In the genomic region with DNA sequence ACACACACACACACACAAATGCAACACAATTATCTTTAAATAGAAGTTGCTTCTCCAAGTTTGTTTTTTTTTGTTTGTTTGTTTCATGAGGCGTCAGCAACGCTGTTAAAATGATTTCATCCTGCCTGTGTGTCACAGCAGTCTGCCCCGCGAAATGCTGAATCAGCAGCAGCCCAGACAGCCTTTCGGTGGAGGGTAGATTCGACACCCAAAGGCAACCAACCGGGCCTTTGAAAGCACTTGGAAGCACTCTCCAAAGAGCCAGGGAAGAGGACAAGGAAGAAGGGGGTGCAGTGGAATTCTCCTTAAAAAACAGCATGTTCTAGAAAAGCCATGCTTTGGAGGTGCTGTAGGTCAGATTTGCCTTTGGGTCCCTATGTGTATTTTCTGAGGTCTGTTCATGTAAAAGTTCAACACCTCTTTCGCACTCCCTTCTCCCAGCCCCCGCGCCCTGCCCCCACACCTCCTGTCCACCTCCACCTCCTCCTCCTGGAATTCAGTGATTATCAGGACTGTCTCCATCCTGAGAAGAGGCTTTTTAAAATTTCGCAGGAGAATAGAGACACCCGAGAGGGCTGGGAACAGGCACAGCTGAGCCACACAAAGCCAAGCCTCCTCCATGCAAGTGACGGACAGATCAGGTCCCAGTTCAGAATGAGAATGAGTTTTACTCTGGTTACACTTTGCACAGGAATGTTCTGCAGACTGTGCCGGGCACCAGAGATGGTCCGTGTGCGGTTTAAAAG, we compare ENCODE assay signal across 2 cellular contexts.
TF ChIP-seq lines count a peak whose summit lies in the region.

No MANE protein-coding gene starts in this region.

TF ChIP-seq in HEK293, 187 proteins besides CTCF, POLR2A, EP300 and RAD21 (continued from another document):
- TF ChIP-seq SP3 (tag by site-specific recombination; IDR thresholded peaks at IDR 0.05): no peak

TF ChIP-seq in GM12878, 131 proteins besides CTCF, POLR2A, EP300 and RAD21 (continued from another document):
- TF ChIP-seq, protein P1, sequence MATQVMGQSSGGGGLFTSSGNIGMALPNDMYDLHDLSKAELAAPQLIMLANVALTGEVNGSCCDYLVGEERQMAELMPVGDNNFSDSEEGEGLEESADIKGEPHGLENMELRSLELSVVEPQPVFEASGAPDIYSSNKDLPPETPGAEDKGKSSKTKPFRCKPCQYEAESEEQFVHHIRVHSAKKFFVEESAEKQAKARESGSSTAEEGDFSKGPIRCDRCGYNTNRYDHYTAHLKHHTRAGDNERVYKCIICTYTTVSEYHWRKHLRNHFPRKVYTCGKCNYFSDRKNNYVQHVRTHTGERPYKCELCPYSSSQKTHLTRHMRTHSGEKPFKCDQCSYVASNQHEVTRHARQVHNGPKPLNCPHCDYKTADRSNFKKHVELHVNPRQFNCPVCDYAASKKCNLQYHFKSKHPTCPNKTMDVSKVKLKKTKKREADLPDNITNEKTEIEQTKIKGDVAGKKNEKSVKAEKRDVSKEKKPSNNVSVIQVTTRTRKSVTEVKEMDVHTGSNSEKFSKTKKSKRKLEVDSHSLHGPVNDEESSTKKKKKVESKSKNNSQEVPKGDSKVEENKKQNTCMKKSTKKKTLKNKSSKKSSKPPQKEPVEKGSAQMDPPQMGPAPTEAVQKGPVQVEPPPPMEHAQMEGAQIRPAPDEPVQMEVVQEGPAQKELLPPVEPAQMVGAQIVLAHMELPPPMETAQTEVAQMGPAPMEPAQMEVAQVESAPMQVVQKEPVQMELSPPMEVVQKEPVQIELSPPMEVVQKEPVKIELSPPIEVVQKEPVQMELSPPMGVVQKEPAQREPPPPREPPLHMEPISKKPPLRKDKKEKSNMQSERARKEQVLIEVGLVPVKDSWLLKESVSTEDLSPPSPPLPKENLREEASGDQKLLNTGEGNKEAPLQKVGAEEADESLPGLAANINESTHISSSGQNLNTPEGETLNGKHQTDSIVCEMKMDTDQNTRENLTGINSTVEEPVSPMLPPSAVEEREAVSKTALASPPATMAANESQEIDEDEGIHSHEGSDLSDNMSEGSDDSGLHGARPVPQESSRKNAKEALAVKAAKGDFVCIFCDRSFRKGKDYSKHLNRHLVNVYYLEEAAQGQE (IDR thresholded peaks at IDR 0.05; ENCODE audit: low read depth, low read length): no peak
- TF ChIP-seq, protein P2, sequence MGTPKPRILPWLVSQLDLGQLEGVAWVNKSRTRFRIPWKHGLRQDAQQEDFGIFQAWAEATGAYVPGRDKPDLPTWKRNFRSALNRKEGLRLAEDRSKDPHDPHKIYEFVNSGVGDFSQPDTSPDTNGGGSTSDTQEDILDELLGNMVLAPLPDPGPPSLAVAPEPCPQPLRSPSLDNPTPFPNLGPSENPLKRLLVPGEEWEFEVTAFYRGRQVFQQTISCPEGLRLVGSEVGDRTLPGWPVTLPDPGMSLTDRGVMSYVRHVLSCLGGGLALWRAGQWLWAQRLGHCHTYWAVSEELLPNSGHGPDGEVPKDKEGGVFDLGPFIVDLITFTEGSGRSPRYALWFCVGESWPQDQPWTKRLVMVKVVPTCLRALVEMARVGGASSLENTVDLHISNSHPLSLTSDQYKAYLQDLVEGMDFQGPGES (IDR thresholded peaks at IDR 0.05): no peak
- TF ChIP-seq FOXK2 (IDR thresholded peaks at IDR 0.05) (no peak), ESRRA (IDR thresholded peaks at IDR 0.05; ENCODE audit: low read length) (no peak), NFYA (IDR thresholded peaks at IDR 0.05; ENCODE audit: borderline replicate concordance, low read depth, low read length) (no peak)
